In the genomic region with DNA sequence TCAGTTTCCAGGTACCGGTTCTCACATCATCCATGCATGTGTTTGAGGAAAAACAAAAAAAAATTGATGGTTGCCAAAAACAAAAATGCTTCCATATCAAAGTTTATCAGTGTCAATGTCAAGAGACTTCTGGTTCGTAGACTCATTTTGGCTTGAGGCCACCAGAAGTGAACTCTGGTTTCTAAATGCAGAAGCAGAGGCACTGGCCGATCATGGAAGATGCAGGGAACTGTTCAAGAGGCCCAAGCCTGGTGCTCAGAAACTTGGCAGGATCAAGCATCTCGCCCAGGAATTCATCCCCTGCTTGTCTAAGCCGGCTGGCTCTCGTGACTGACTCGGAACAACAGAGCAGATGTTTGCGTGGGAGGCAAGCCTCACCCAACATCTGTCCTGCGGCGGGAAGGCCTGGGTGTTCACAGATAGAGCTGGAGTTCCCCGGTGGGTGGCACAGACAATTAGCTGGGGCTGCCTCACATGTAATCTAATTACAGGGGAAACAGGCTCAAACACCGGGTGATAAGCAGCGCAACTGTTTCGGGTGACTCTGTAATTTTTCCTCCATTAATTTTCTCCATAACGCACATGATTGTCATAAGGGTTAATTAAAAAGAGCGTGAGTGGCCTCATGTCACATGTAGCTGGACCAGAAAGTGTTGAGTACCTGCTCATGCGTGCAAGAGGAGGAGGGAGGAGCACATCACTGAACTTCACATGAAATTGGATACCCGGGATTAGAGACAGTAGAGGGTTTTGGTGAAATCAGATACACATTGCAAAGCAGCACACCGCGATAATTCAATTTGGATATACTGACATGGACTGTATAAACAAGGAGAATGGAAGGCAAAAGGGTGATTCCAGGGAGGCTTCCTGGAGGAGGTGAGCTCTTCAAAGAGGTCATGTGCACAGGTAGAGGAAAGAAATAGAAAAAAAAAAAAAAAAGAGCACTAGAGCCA, we compare ENCODE assay signal across 9 cellular contexts.
DNase-seq lines count a peak whose midpoint lies in the region; ATAC-seq, FAIRE-seq and TF ChIP-seq lines count a peak whose summit lies in the region.
"Had no signal": no experiment of that assay in that cellular context is flagged by ENCODE, and none has a peak within 500 bp of the region (broad histone marks: within the 10 kb centered on the region; RNA-seq: fewer than 3 reads in every experiment).

No MANE protein-coding gene starts in this region.

- peaks cover 3 to 12% of the 10 kb centered on the region in 2 donors for H3K4me1 Mint-ChIP-seq in immature natural killer cell

- SMC1A ChIA-PET in GM12878 (lab: Charles Lee; ENCODE audit: uncharacterized antibody, unreplicated experiment), result interaction anchor here (1.0 kb wide), 1 partner anchor 17 kb away, joined by 3 read pairs; no protein-coding TSS in a partner anchor

- H3K4me2 ChIP-seq in IMR-90 (ENCODE audit: low read depth, low read length), result peak overlapping the region; percentile 47
- H3K4me2 ChIP-seq in GM12878 (ENCODE audit: control insufficient read depth, insufficient read depth), result 0 out of 2 replicates have a peak overlapping the region, but pooled peaks have one; percentile 30

- peak overlapping the region; percentile 37; the same call in 1 of the 3 replicates for H2BK15ac ChIP-seq in IMR-90 (ENCODE audit: low read depth, low read length)

- H4K8ac ChIP-seq in IMR-90 (ENCODE audit: low read depth in 2 of 2, low read length in 2 of 2), result peak overlapping the region in 1 of 2 experiments; percentile 28; a peak in 1 of 4 replicates

- H3K23ac ChIP-seq in IMR-90 (ENCODE audit: low read depth, low read length), result peak overlapping the region; percentile 69

- no peak overlapping the region for H3K27ac Mint-ChIP-seq in immature natural killer cell

- peak overlapping the region; percentile 83 for H2BK120ac ChIP-seq in IMR-90 (ENCODE audit: low read depth, low read length)

- H3K27me3 Mint-ChIP-seq in immature natural killer cell (ENCODE audit: low read depth in 3 of 3), result peaks cover 2 to 28% (median 18%) of the 10 kb centered on the region in 3 donors

- POLR2A ChIA-PET in IMR-90 (lab: Charles Lee; ENCODE audit: unreplicated experiment), result no interaction called here
- POLR2A ChIA-PET in GM12878 (lab: Charles Lee), result no interaction called here

- TF ChIP-seq EP300 in GM12878 (IDR thresholded peaks at IDR 0.05; ENCODE audit: borderline replicate concordance in 1 of 2, control insufficient read depth in 1 of 2, low read depth in 2 of 2, low read length in 2 of 2), result 0 out of 4 replicates have a peak, but pooled peaks of 1 of the 2 experiments have one; percentile 27

- no peak overlapping the region for H3K4me3 ChIP-seq in IMR-90 (ENCODE audit: insufficient read depth, low read depth, low read length)
- H3K4me3 ChIP-seq in GM12878, result no peak overlapping the region

- CTCF ChIA-PET in IMR-90 (lab: Yijun Ruan, JAX) (interaction anchor here (0.6 to 1.0 kb wide), 2 partner anchors 115 to 132 kb away, joined by 3 to 4 read pairs; no protein-coding TSS in a partner anchor), GM12878 (lab: Yijun Ruan, JAX) (no interaction called here)

- no TSS peak for BruUV-seq in IMR-90 (replicated peaks; lab: Mats Ljungman, UMichigan)
- BruUV-seq in GM12878 (replicated peaks; lab: Mats Ljungman, UMichigan), result no TSS peak

- WGBS in IMR-90 (ENCODE audit: extremely low coverage in 2 of 2, insufficient read length in 1 of 2), 2 experiments, result 10% methylated on average over 10 of the region's 20 CpGs; no CpG with 5 or more reads in 1 of the 2 experiments
- WGBS in GM12878 (ENCODE audit: insufficient coverage, insufficient replicate concordance, low lambda C conversion rate, missing lambda C conversion rate), result 4% methylated on average over 20 of the region's 20 CpGs

- no peaks in the 10 kb centered on the region for H3K36me3 Mint-ChIP-seq in immature natural killer cell

- peak overlapping the region; percentile 42 for H2AK9ac ChIP-seq in IMR-90 (replicated peaks; ENCODE audit: low read depth, low read length, poor library complexity)

- H2BK20ac ChIP-seq in IMR-90 (ENCODE audit: low read depth, low read length), result peak overlapping the region; percentile 77

- TF ChIP-seq POLR2A in IMR-90 (IDR thresholded peaks at IDR 0.05; ENCODE audit: low read depth, low read length) (no peak), GM12878 (IDR thresholded peaks at IDR 0.05; ENCODE audit: low read depth, low read length) (no peak)

- no peak for FAIRE-seq in RCC 7860 (lab: Jason Lieb, UNC)
- FAIRE-seq in GM12878 (lab: Jason Lieb, UNC), result no peak

- no peaks in the 10 kb centered on the region for H3K9me3 ChIP-seq in IMR-90 (ENCODE audit: control insufficient read depth, insufficient read depth, low read length)
- H3K9me3 ChIP-seq in GM12878 (replicated peaks; ENCODE audit: control insufficient read depth, insufficient read depth, low read length), result no peaks in the 10 kb centered on the region; the same call in 2 of the 3 replicates

- intact Hi-C loops in IMR-90 (cut with micrococcal nuclease), result loop anchor here (2.0 to 10.0 kb wide), 4 partner anchors 63 to 251 kb away; partner anchors contain the start of gene ETS2
- intact Hi-C loops in GM12878 (cut with micrococcal nuclease; ENCODE audit: unreplicated experiment), result no loop called here

- H3K56ac ChIP-seq in IMR-90 (ENCODE audit: extremely low read depth, insufficient read depth, low read length), result peak overlapping the region; percentile 53; the same call in 1 of the 2 replicates

- H3K27ac ChIP-seq in IMR-90 (ENCODE audit: insufficient read depth, low read length), result peak overlapping the region; percentile 78
- H3K27ac ChIP-seq in GM12878 (ENCODE audit: control insufficient read depth, insufficient read depth), result no peak overlapping the region

- H3K4me3 Mint-ChIP-seq in immature natural killer cell, result peak overlapping the region in 1 of 5 donors; percentile 5

- TF ChIP-seq CTCF in IMR-90 (conservative IDR thresholded peaks at IDR 0.05; ENCODE audit: low read depth, low read length) (no peak), GM12878 (IDR thresholded peaks at IDR 0.05 in 2 of 3, conservative IDR thresholded peaks at IDR 0.05 in 1 of 3; ENCODE audit: control insufficient read depth in 2 of 3, extremely low read depth in 1 of 3, insufficient read depth in 1 of 3, low read depth in 3 of 3, low read length in 3 of 3) (no peak)

- H3K4me1 ChIP-seq in IMR-90 (ENCODE audit: control insufficient read depth, insufficient read depth, low read length) (peaks cover 33% of the 10 kb centered on the region), GM12878 (ENCODE audit: control insufficient read depth, insufficient read depth, low read length) (peaks cover 4% of the 10 kb centered on the region)

- dilution Hi-C loops in IMR-90 (cut with HindIII; ENCODE audit: low sequenced_read_pairs, unreplicated experiment), result no loop called here

- peak overlapping the region; percentile 13; the same call in 1 of the 2 replicates for H4K5ac ChIP-seq in IMR-90 (ENCODE audit: low read depth, low read length)

- peaks cover 18% of the 10 kb centered on the region for H3K9me1 ChIP-seq in IMR-90 (ENCODE audit: insufficient read depth, low read length)

- TF ChIP-seq RAD21 in IMR-90 (IDR thresholded peaks at IDR 0.05; ENCODE audit: low read length) (no peak), GM12878 (IDR thresholded peaks at IDR 0.05; ENCODE audit: insufficient read depth, low read depth, low read length) (no peak)

- no peaks in the 10 kb centered on the region for H3K79me1 ChIP-seq in IMR-90 (ENCODE audit: low read depth in 1 of 2, low read length in 2 of 2)

- peak overlapping the region; percentile 3 for H2BK5ac ChIP-seq in IMR-90 (ENCODE audit: low read depth, low read length, poor library complexity, severe bottlenecking)

- H3K36me3 ChIP-seq in IMR-90 (ENCODE audit: control insufficient read depth, insufficient read depth, low read length) (no peaks in the 10 kb centered on the region), GM12878 (ENCODE audit: control insufficient read depth in 2 of 2, insufficient read depth in 2 of 2, low read length in 1 of 2) (no peaks in the 10 kb centered on the region)

- RAD21 ChIA-PET in GM12878 (lab: Charles Lee; ENCODE audit: unreplicated experiment), result interaction anchor here (1.0 to 1.4 kb wide), 2 partner anchors 135 to 219 kb away, joined by 3 read pairs; no protein-coding TSS in a partner anchor

- DNase-seq in GM04504 (ENCODE audit: low read depth) (peak; percentile 90), IMR-90 (peak; percentile 93), RCC 7860 (ENCODE audit: low spot score) (peak; percentile 8), GM12878 (ENCODE audit: low read depth, low spot score) (peak; percentile 12), lung microvascular endothelial cell (ENCODE audit: low read depth in 2 of 2) (peak; percentile 21 to 52), immature natural killer cell (no peak), cerebellar nuclear complex (lab: John Stamatoyannopoulos, UW) (no peak)
- DNase-seq in stimulated activated naive CD4-positive, alpha-beta T cell treated with Interleukin-2 at 50 U/mL for 16 hours (lab: John Stamatoyannopoulos, UW), result peak; percentile 33

- H4K20me1 ChIP-seq in IMR-90 (ENCODE audit: insufficient read depth, low read length), result no peaks in the 10 kb centered on the region; the same call in 1 of the 2 replicates
- no peaks in the 10 kb centered on the region for H4K20me1 ChIP-seq in GM12878 (ENCODE audit: control insufficient read depth, insufficient read depth)

- H2AK5ac ChIP-seq in IMR-90 (ENCODE audit: low read depth, low read length), result peak overlapping the region; percentile 68

- in situ Hi-C loops in IMR-90 (cut with MboI; ENCODE audit: low sequenced_read_pairs), result no loop called here
- in situ Hi-C loops in GM12878 (cut with MboI), result no loop called here

- H3K27me3 ChIP-seq in IMR-90 (ENCODE audit: control insufficient read depth, insufficient read depth, low read length) (no peaks in the 10 kb centered on the region), GM12878 (replicated peaks in 1 of 2; ENCODE audit: control insufficient read depth in 2 of 2, insufficient read depth in 2 of 2, low read length in 1 of 2) (peaks cover 2 to 9% of the 10 kb centered on the region in 2 experiments)

- H3K9ac ChIP-seq in IMR-90 (ENCODE audit: low read depth, low read length), result no peak overlapping the region
- no peak overlapping the region for H3K9ac ChIP-seq in GM12878 (ENCODE audit: control insufficient read depth, insufficient read depth, low read length)

- H3K18ac ChIP-seq in IMR-90 (ENCODE audit: low read depth, low read length), result peak overlapping the region; percentile 38

- peak; percentile 73 for ATAC-seq in IMR-90 (ENCODE audit: low read depth)
- ATAC-seq in GM12878, result peak; percentile 81
- ATAC-seq: Panc1 had no signal

- H3K14ac ChIP-seq in IMR-90 (replicated peaks; ENCODE audit: low read depth, low read length), result peak overlapping the region; percentile 66; the same call in 1 of the 2 replicates

- no peaks in the 10 kb centered on the region for H3K79me2 ChIP-seq in GM12878 (ENCODE audit: control insufficient read depth, insufficient read depth, low read length)

- peak overlapping the region; percentile 43 for H4K91ac ChIP-seq in IMR-90 (ENCODE audit: insufficient read depth, low read depth, low read length)

- H2AFZ ChIP-seq in IMR-90 (replicated peaks; ENCODE audit: low read length, poor library complexity), result peak overlapping the region; percentile 26
- H2AFZ ChIP-seq in GM12878 (ENCODE audit: control insufficient read depth, low read depth, low read length), result no peak overlapping the region

- H3K9me3 Mint-ChIP-seq in immature natural killer cell, result peaks cover 0 to 2% (median 0%) of the 10 kb centered on the region in 6 donors

- peak overlapping the region; percentile 68 for H3K4ac ChIP-seq in IMR-90 (ENCODE audit: low read depth, low read length)

Comparison
In these comparisons a context has a peak if more than half of its experiments do, and no peak if none do; other contexts are left out.
1. DNase-seq: peak in GM04504 (single experiment), IMR-90 (single experiment), RCC 7860 (single experiment), GM12878 (single experiment), lung microvascular endothelial cell (2 of 2) and stimulated activated naive CD4-positive, alpha-beta T cell treated with Interleukin-2 at 50 U/mL for 16 hours (single experiment); none in immature natural killer cell (0 of 3) and cerebellar nuclear complex (0 of 2).